ENCODE assay signal across 14 cellular contexts in the genomic region with DNA sequence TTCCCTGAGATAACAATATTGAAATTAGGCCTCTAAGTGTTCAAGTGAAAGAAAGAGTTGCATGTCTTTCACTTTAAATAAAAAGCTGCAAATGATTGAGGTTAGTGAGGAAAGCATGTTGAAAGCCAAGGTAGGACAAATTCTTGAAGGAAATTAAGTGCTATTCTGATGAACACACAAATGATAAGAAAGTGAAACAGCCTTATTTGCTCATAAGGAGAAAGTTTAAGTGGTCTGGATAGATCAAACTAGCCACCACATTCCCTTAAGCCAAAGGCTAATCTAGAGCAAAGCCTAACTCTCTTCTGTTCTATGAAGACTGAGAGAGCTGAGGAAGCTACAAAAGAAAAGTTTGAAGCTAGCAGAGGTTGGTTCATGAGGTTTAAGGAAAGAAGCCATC. TPM values are rescaled to one million over a fixed set of nuclear protein-coding genes. Genes with fewer than 3 reads are reported as not detected.
DNase-seq lines count a peak whose midpoint lies in the region; ATAC-seq lines count a peak whose summit lies in the region.
"Had no signal": no experiment of that assay in that cellular context is flagged by ENCODE, and none has a peak within 500 bp of the region (broad histone marks: within the 10 kb centered on the region; RNA-seq: fewer than 3 reads in every experiment).

No MANE protein-coding gene starts in this region.

- peak overlapping the region; percentile 3 for H3K4me3 Mint-ChIP-seq in stimulated activated naive CD8-positive, alpha-beta T cell treated with anti-CD3 and anti-CD28 coated beads, Interleukin-15, Interleukin-2, amounts not matched to agents 100 ng/mL and 50 ng/mL, for 24 hours
- H3K4me3 Mint-ChIP-seq in naive B cell, result peak overlapping the region; percentile 2 to 85 (median 56)

- H3K27me3 Mint-ChIP-seq in stimulated activated naive CD8-positive, alpha-beta T cell treated with anti-CD3 and anti-CD28 coated beads, Interleukin-15, Interleukin-2, amounts not matched to agents 100 ng/mL and 50 ng/mL, for 24 hours, result no peaks in the 10 kb centered on the region
- H3K27me3 Mint-ChIP-seq in naive B cell, result no peaks in the 10 kb centered on the region

- no peak for ATAC-seq in stimulated activated naive CD8-positive, alpha-beta T cell treated with anti-CD3 and anti-CD28 coated beads, Interleukin-15, Interleukin-2, amounts not matched to agents 100 U/mL and 50 U/mL, for 24 hours
- peak; percentile 37 to 43 for ATAC-seq in activated naive CD4-positive, alpha-beta T cell treated with anti-CD3 and anti-CD28 coated beads, Interleukin-2, amount 50 U/mL, for 72 hours
- ATAC-seq in naive B cell (ENCODE audit: low read depth in 2 of 2) (no peak), HG03442 (IDR thresholded peaks at IDR 0.05; ENCODE audit: unreplicated experiment) (no peak), GM21360 (IDR thresholded peaks at IDR 0.05; ENCODE audit: unreplicated experiment) (no peak)
- ATAC-seq: foreskin keratinocyte had no signal

- no peak for DNase-seq in stimulated activated naive CD8-positive, alpha-beta T cell treated with anti-CD3 and anti-CD28 coated beads, Interleukin-15, Interleukin-2, amounts not matched to agents 100 U/mL and 50 U/mL, for 24 hours
- no peak for DNase-seq in activated naive CD4-positive, alpha-beta T cell treated with anti-CD3 and anti-CD28 coated beads, Interleukin-2, amount 50 U/mL, for 72 hours (ENCODE audit: low spot score in 2 of 2)
- DNase-seq in naive B cell, result no peak
- DNase-seq in H7, result no peak
- DNase-seq in NCI-H524 treated with DMSO at 0.1 percent for 48 hours (lab: John Stamatoyannopoulos, UW), result no peak
- DNase-seq: foreskin keratinocyte, midbrain, NCI-H2029, NCI-H510A, retina had no signal

- H3K4me3 ChIP-seq in H7 (ENCODE audit: insufficient read depth, low read depth, low read length), result no peak overlapping the region
- H3K4me3 ChIP-seq: HAP-1 had no signal

- peak overlapping the region; percentile 27 for H3K27ac Mint-ChIP-seq in stimulated activated naive CD8-positive, alpha-beta T cell treated with anti-CD3 and anti-CD28 coated beads, Interleukin-15, Interleukin-2, amounts not matched to agents 100 ng/mL and 50 ng/mL, for 24 hours
- H3K27ac Mint-ChIP-seq in activated naive CD4-positive, alpha-beta T cell treated with anti-CD3 and anti-CD28 coated beads, Interleukin-2, amount 50 U/mL, for 72 hours, result peak overlapping the region; percentile 30 to 44
- H3K27ac Mint-ChIP-seq in naive B cell, result peak overlapping the region in 5 of 6 donors; percentile 30 to 86 (median 55)

- no peaks in the 10 kb centered on the region for H3K9me3 Mint-ChIP-seq in stimulated activated naive CD8-positive, alpha-beta T cell treated with anti-CD3 and anti-CD28 coated beads, Interleukin-15, Interleukin-2, amounts not matched to agents 100 ng/mL and 50 ng/mL, for 24 hours
- peaks cover 3% of the 10 kb centered on the region in 2 donors for H3K9me3 Mint-ChIP-seq in activated naive CD4-positive, alpha-beta T cell treated with anti-CD3 and anti-CD28 coated beads, Interleukin-2, amount 50 U/mL, for 72 hours
- no peaks in the 10 kb centered on the region for H3K9me3 Mint-ChIP-seq in naive B cell

- H3K4me1 Mint-ChIP-seq in stimulated activated naive CD8-positive, alpha-beta T cell treated with anti-CD3 and anti-CD28 coated beads, Interleukin-15, Interleukin-2, amounts not matched to agents 100 ng/mL and 50 ng/mL, for 24 hours (ENCODE audit: low read depth), result peaks cover 91% of the 10 kb centered on the region
- peaks cover 55 to 92% (median 68%) of the 10 kb centered on the region in 3 donors for H3K4me1 Mint-ChIP-seq in naive B cell

- H3K36me3 Mint-ChIP-seq in stimulated activated naive CD8-positive, alpha-beta T cell treated with anti-CD3 and anti-CD28 coated beads, Interleukin-15, Interleukin-2, amounts not matched to agents 100 ng/mL and 50 ng/mL, for 24 hours (ENCODE audit: low read depth), result peaks cover 18% of the 10 kb centered on the region
- peaks cover 0 to 31% of the 10 kb centered on the region in 2 donors for H3K36me3 Mint-ChIP-seq in activated naive CD4-positive, alpha-beta T cell treated with anti-CD3 and anti-CD28 coated beads, Interleukin-2, amount 50 U/mL, for 72 hours
- peaks cover 0 to 4% of the 10 kb centered on the region in 2 donors for H3K36me3 Mint-ChIP-seq in naive B cell

- H3K36me3 ChIP-seq in H7 (replicated peaks; ENCODE audit: control insufficient read depth, insufficient read depth, low read length), result no peaks in the 10 kb centered on the region
- H3K36me3 ChIP-seq: HAP-1 had no signal

- H3K27me3 ChIP-seq in H7 (ENCODE audit: control insufficient read depth, insufficient read depth, low read length), result no peaks in the 10 kb centered on the region
- H3K27me3 ChIP-seq: foreskin keratinocyte had no signal

RNA-seq across cellular contexts. Expression of a gene that starts 36.1 kb away (rescaled TPM):
- 10 to 100 TPM; 41.8 to 58.1 TPM for total RNA-seq in activated naive CD4-positive, alpha-beta T cell treated with anti-CD3 and anti-CD28 coated beads, Interleukin-2, amount 50 U/mL, for 72 hours
- polyA plus RNA-seq in naive B cell (ENCODE audit: low read depth in 6 of 6), result 10 to 100 TPM; 14.2 to 47.8 (median 26.9) TPM
- total RNA-seq in H7 (2014; rRNA removed; shearing (Covaris generic)), result 3.3 and 6.0 TPM in 2 replicates

Comparison
In these comparisons a context has a peak if more than half of its experiments do, and no peak if none do; other contexts are left out.
1. ATAC-seq: peak in activated naive CD4-positive, alpha-beta T cell treated with anti-CD3 and anti-CD28 coated beads, Interleukin-2, amount 50 U/mL, for 72 hours (2 of 2); none in stimulated activated naive CD8-positive, alpha-beta T cell treated with anti-CD3 and anti-CD28 coated beads, Interleukin-15, Interleukin-2, amounts not matched to agents 100 U/mL and 50 U/mL, for 24 hours (single experiment), naive B cell (0 of 2), HG03442 (single experiment) and GM21360 (single experiment).
2. Peak in every context shown above with its lines, with median percentiles within 50 percentile points of each other: H3K27ac Mint-ChIP-seq.